Comparison of ENCODE assay signal across 11 cellular contexts in genomic region chr11:77140231-77140959, GRCh38. TPM values are rescaled to one million over a fixed set of nuclear protein-coding genes. Genes with fewer than 3 reads are reported as not detected.
DNase-seq lines count a peak whose midpoint lies in the region; ATAC-seq and TF ChIP-seq lines count a peak whose summit lies in the region.
"Had no signal": no experiment of that assay in that cellular context is flagged by ENCODE, and none has a peak within 500 bp of the region (broad histone marks: within the 10 kb centered on the region; RNA-seq: fewer than 3 reads in every experiment).

No MANE protein-coding gene starts in this region.

- no peaks in the 10 kb centered on the region for H3F3A ChIP-seq in neural progenitor cell (ENCODE audit: low read depth)

- peak overlapping the region; percentile 23 for H3K4me2 ChIP-seq in neural progenitor cell

- DNase-seq in Daoy (ENCODE audit: low read depth) (peak; percentile 48), fibroblast of the aortic adventitia (ENCODE audit: low read depth) (peak; percentile 80), neural progenitor cell (ENCODE audit: low spot score) (peak; percentile 47)
- DNase-seq in natural killer cell treated with Interleukin-12 subunit alpha and Interleukin-12 subunit beta and Interleukin-15 and Interleukin-18, amount 100 ng/mL, for 72 hours (ENCODE audit: low spot score), result no peak
- DNase-seq in activated naive CD8-positive, alpha-beta T cell treated with anti-CD3 and anti-CD28 coated beads, Interleukin-2, amount 50 U/mL, for 24 hours, result no peak
- DNase-seq: effector memory CD8-positive, alpha-beta T cell; stimulated activated CD4-positive, alpha-beta T cell treated with anti-CD3 and anti-CD28 coated beads, Interleukin-2, amount 100 ng/mL, for 24 hours had no signal

- ATAC-seq in natural killer cell treated with Interleukin-12 subunit alpha and Interleukin-12 subunit beta and Interleukin-15 and Interleukin-18, amount 100 ng/mL, for 72 hours, result no peak
- no peak for ATAC-seq in HG03439 (IDR thresholded peaks at IDR 0.05; ENCODE audit: unreplicated experiment)
- no peak for ATAC-seq in HG03442 (IDR thresholded peaks at IDR 0.05; ENCODE audit: unreplicated experiment)
- no peak for ATAC-seq in activated naive CD8-positive, alpha-beta T cell treated with anti-CD3 and anti-CD28 coated beads, Interleukin-2, amount 50 U/mL, for 24 hours
- ATAC-seq: effector memory CD8-positive, alpha-beta T cell had no signal

- no peak overlapping the region for H3K9ac ChIP-seq in neural progenitor cell

- no peak overlapping the region for H3K4me3 ChIP-seq in fibroblast of the aortic adventitia (ENCODE audit: low read depth, low read length)
- H3K4me3 ChIP-seq in neural progenitor cell, result no peak overlapping the region

- no peaks in the 10 kb centered on the region for H3K27me3 ChIP-seq in neural progenitor cell

- H4K20me1 ChIP-seq in neural progenitor cell (ENCODE audit: low read depth), result no peaks in the 10 kb centered on the region

- peaks cover 9% of the 10 kb centered on the region for H3K4me1 ChIP-seq in neural progenitor cell

- peaks cover 23% of the 10 kb centered on the region for H3K4me1 Mint-ChIP-seq in neural progenitor cell
- peaks cover 19 to 32% of the 10 kb centered on the region in 2 donors for H3K4me1 Mint-ChIP-seq in natural killer cell treated with Interleukin-12 subunit alpha and Interleukin-12 subunit beta and Interleukin-15 and Interleukin-18, amount 100 ng/mL, for 72 hours (ENCODE audit: low read depth in 2 of 2)
- H3K4me1 Mint-ChIP-seq in activated naive CD8-positive, alpha-beta T cell treated with anti-CD3 and anti-CD28 coated beads, Interleukin-2, amount 50 U/mL, for 24 hours, result peaks cover 23% of the 10 kb centered on the region

- TF ChIP-seq CTCF in fibroblast of the aortic adventitia (IDR thresholded peaks at IDR 0.05; ENCODE audit: insufficient read depth, low read length) (no peak), neural progenitor cell (IDR thresholded peaks at IDR 0.05) (no peak)

- no peaks in the 10 kb centered on the region for H3K9me3 Mint-ChIP-seq in neural progenitor cell
- H3K9me3 Mint-ChIP-seq in natural killer cell treated with Interleukin-12 subunit alpha and Interleukin-12 subunit beta and Interleukin-15 and Interleukin-18, amount 100 ng/mL, for 72 hours, result no peaks in the 10 kb centered on the region
- no peaks in the 10 kb centered on the region for H3K9me3 Mint-ChIP-seq in activated naive CD8-positive, alpha-beta T cell treated with anti-CD3 and anti-CD28 coated beads, Interleukin-2, amount 50 U/mL, for 24 hours
- H3K9me3 Mint-ChIP-seq: effector memory CD8-positive, alpha-beta T cell had no signal

- no peaks in the 10 kb centered on the region for H3K79me2 ChIP-seq in neural progenitor cell (ENCODE audit: low read depth)

- H3K9me3 ChIP-seq in neural progenitor cell (ENCODE audit: low read depth), result no peaks in the 10 kb centered on the region

- H3K27ac Mint-ChIP-seq in neural progenitor cell, result peak overlapping the region; percentile 62
- H3K27ac Mint-ChIP-seq in natural killer cell treated with Interleukin-12 subunit alpha and Interleukin-12 subunit beta and Interleukin-15 and Interleukin-18, amount 100 ng/mL, for 72 hours, result no peak overlapping the region
- H3K27ac Mint-ChIP-seq in activated naive CD8-positive, alpha-beta T cell treated with anti-CD3 and anti-CD28 coated beads, Interleukin-2, amount 50 U/mL, for 24 hours, result no peak overlapping the region
- H3K27ac Mint-ChIP-seq: effector memory CD8-positive, alpha-beta T cell had no signal

- no peak overlapping the region for H3K4me3 Mint-ChIP-seq in neural progenitor cell
- H3K4me3 Mint-ChIP-seq in natural killer cell treated with Interleukin-12 subunit alpha and Interleukin-12 subunit beta and Interleukin-15 and Interleukin-18, amount 100 ng/mL, for 72 hours, result no peak overlapping the region
- no peak overlapping the region for H3K4me3 Mint-ChIP-seq in activated naive CD8-positive, alpha-beta T cell treated with anti-CD3 and anti-CD28 coated beads, Interleukin-2, amount 50 U/mL, for 24 hours
- H3K4me3 Mint-ChIP-seq: effector memory CD8-positive, alpha-beta T cell had no signal

- peaks cover 2% of the 10 kb centered on the region for H3K27me3 Mint-ChIP-seq in neural progenitor cell (ENCODE audit: insufficient read depth, low read depth)
- peaks cover 49 to 55% of the 10 kb centered on the region in 2 donors for H3K27me3 Mint-ChIP-seq in natural killer cell treated with Interleukin-12 subunit alpha and Interleukin-12 subunit beta and Interleukin-15 and Interleukin-18, amount 100 ng/mL, for 72 hours
- peaks cover 23% of the 10 kb centered on the region for H3K27me3 Mint-ChIP-seq in activated naive CD8-positive, alpha-beta T cell treated with anti-CD3 and anti-CD28 coated beads, Interleukin-2, amount 50 U/mL, for 24 hours

- H2AFZ ChIP-seq in neural progenitor cell (replicated peaks), result peak overlapping the region; percentile 74

- H3K36me3 Mint-ChIP-seq in neural progenitor cell, result no peaks in the 10 kb centered on the region
- H3K36me3 Mint-ChIP-seq in natural killer cell treated with Interleukin-12 subunit alpha and Interleukin-12 subunit beta and Interleukin-15 and Interleukin-18, amount 100 ng/mL, for 72 hours, result no peaks in the 10 kb centered on the region
- no peaks in the 10 kb centered on the region for H3K36me3 Mint-ChIP-seq in activated naive CD8-positive, alpha-beta T cell treated with anti-CD3 and anti-CD28 coated beads, Interleukin-2, amount 50 U/mL, for 24 hours (ENCODE audit: low read depth)

- H3K27ac ChIP-seq in neural progenitor cell, result no peak overlapping the region

- H3K36me3 ChIP-seq in neural progenitor cell, result no peaks in the 10 kb centered on the region

TF ChIP-seq in PFSK-1, 5 proteins besides CTCF, POLR2A, EP300 and RAD21:
- no peak for TF ChIP-seq POLR2AphosphoS5 (IDR thresholded peaks at IDR 0.05; ENCODE audit: low read depth, low read length)
- peak; percentile 68 for TF ChIP-seq FOXP2 (optimal IDR thresholded peaks at IDR 0.05; ENCODE audit: borderline replicate concordance, extremely low read depth, extremely low read length, insufficient read depth)
- TF ChIP-seq SIN3A (IDR thresholded peaks at IDR 0.05; ENCODE audit: borderline replicate concordance, insufficient read depth, low read length), result no peak

RNA-seq across cellular contexts. Expression of gene MYO7A, which starts 12.3 kb away (rescaled TPM):
- 0.40 TPM in 1 of 2 replicates, not detected in the other for total RNA-seq in Daoy (2014; rRNA removed; shearing (Covaris generic))
- polyA plus RNA-seq in PFSK-1 (2012; ENCODE audit: insufficient read length, low read depth), result 0.89 TPM
- total RNA-seq in fibroblast of the aortic adventitia (ENCODE audit: low replicate concordance), result 0.33 and 0.45 TPM in 2 replicates
- 0.97 and 2.7 TPM in 2 replicates for total RNA-seq in neural progenitor cell (ENCODE audit: low replicate concordance)
- total RNA-seq in natural killer cell treated with Interleukin-12 subunit alpha and Interleukin-12 subunit beta and Interleukin-15 and Interleukin-18, amount 100 ng/mL, for 72 hours, result under 1 TPM in 1 of 2 donors, not detected in 1; 0.05 TPM

RNA-seq across cellular contexts. Expression of gene OMP, which starts 37.8 kb away (rescaled TPM):
- not detected in 2 replicates for total RNA-seq in Daoy (2014; rRNA removed; shearing (Covaris generic))
- not detected for polyA plus RNA-seq in PFSK-1 (2012; ENCODE audit: insufficient read length, low read depth)
- total RNA-seq in fibroblast of the aortic adventitia (ENCODE audit: low replicate concordance), result 1.1 TPM in 1 of 2 replicates, not detected in the other
- total RNA-seq in neural progenitor cell (ENCODE audit: low replicate concordance), result not detected in 2 replicates
- total RNA-seq in natural killer cell treated with Interleukin-12 subunit alpha and Interleukin-12 subunit beta and Interleukin-15 and Interleukin-18, amount 100 ng/mL, for 72 hours, result not detected
- polyA plus RNA-seq: thymus had no signal

Comparison
In these comparisons a context has a peak if more than half of its experiments do, and no peak if none do; other contexts are left out.
1. DNase-seq: peak in Daoy (single experiment), fibroblast of the aortic adventitia (single experiment) and neural progenitor cell (single experiment); none in natural killer cell treated with Interleukin-12 subunit alpha and Interleukin-12 subunit beta and Interleukin-15 and Interleukin-18, amount 100 ng/mL, for 72 hours (single experiment) and activated naive CD8-positive, alpha-beta T cell treated with anti-CD3 and anti-CD28 coated beads, Interleukin-2, amount 50 U/mL, for 24 hours (single experiment).